8 cellular contexts compared by ENCODE assay signal in genomic region chr11:72069787-72070251, GRCh38. TPM values are rescaled to one million over a fixed set of nuclear protein-coding genes. Genes with fewer than 3 reads are reported as not detected.
A peak's percentile ranks its signal among the peaks of the same experiment; 100 is the strongest.
DNase-seq lines count a peak whose midpoint lies in the region; ATAC-seq and TF ChIP-seq lines count a peak whose summit lies in the region.

No MANE protein-coding gene starts in this region.

- H3K27me3 ChIP-seq in PC-3 (ENCODE audit: low read length): no peaks in the 10 kb centered on the region

- H3K9me2 ChIP-seq in PC-3 (replicated peaks; ENCODE audit: low read length): no peaks in the 10 kb centered on the region

- ATAC-seq in GM21825 (IDR thresholded peaks at IDR 0.05; ENCODE audit: unreplicated experiment): peak; percentile 69
- ATAC-seq in PC-3: peak; percentile 94

- TF ChIP-seq CTCF in CD14-positive monocyte (IDR thresholded peaks at IDR 0.05) (no peak), PC-3 (conservative IDR thresholded peaks at IDR 0.05; ENCODE audit: low read depth, low read length) (no peak), type B pancreatic cell (conservative IDR thresholded peaks at IDR 0.05) (no peak)

- H3K9me3 Mint-ChIP-seq in CD14-positive monocyte (no peaks in the 10 kb centered on the region), type B pancreatic cell (no peaks in the 10 kb centered on the region)
- no peaks in the 10 kb centered on the region for H3K9me3 Mint-ChIP-seq in dendritic cell treated with granulocyte-macrophage colony-stimulating factor and Interleukin-4, amounts not matched to agents 40 ng/mL and 50 ng/mL, for 4 days

- H3K79me2 ChIP-seq in PC-3 (ENCODE audit: low read length): peaks cover 92% of the 10 kb centered on the region

- H3K27me3 Mint-ChIP-seq in CD14-positive monocyte (ENCODE audit: low read depth in 3 of 3): no peaks in the 10 kb centered on the region
- H3K27me3 Mint-ChIP-seq in dendritic cell treated with granulocyte-macrophage colony-stimulating factor and Interleukin-4, amounts not matched to agents 40 ng/mL and 50 ng/mL, for 4 days: no peaks in the 10 kb centered on the region
- no peaks in the 10 kb centered on the region for H3K27me3 Mint-ChIP-seq in type B pancreatic cell

- H3K9me3 ChIP-seq in PC-3 (ENCODE audit: low read length): no peaks in the 10 kb centered on the region

- CTCF ChIA-PET in PC-3 (lab: Charles Lee): no interaction called here

- H2AFZ ChIP-seq in PC-3 (ENCODE audit: low read length): 0 out of 2 replicates have a peak overlapping the region, but pooled peaks have one; percentile 17

- H3K27ac Mint-ChIP-seq in CD14-positive monocyte (peak overlapping the region; percentile 97 to 99 (median 99)), type B pancreatic cell (peak overlapping the region; percentile 28)
- peak overlapping the region; percentile 97 for H3K27ac Mint-ChIP-seq in dendritic cell treated with granulocyte-macrophage colony-stimulating factor and Interleukin-4, amounts not matched to agents 40 ng/mL and 50 ng/mL, for 4 days

- H3K27ac ChIP-seq in PC-3 (ENCODE audit: low read length): peak overlapping the region; percentile 61

- intact Hi-C loops in CD14-positive monocyte (cut with micrococcal nuclease) (loop anchor here in 1 of 2 donors (2.0 to 5.0 kb wide), 2 partner anchors 21 to 38 kb away; no protein-coding TSS in a partner anchor), PC-3 (cut with micrococcal nuclease) (no loop called here)
- intact Hi-C loops in dendritic cell treated with granulocyte-macrophage colony-stimulating factor and Interleukin-4, amounts not matched to agents 40 ng/mL and 50 ng/mL, for 4 days (cut with micrococcal nuclease): no loop called here

- peak overlapping the region; percentile 56 to 92 for H3K4me3 Mint-ChIP-seq in CD14-positive monocyte
- peak overlapping the region; percentile 62 for H3K4me3 Mint-ChIP-seq in dendritic cell treated with granulocyte-macrophage colony-stimulating factor and Interleukin-4, amounts not matched to agents 40 ng/mL and 50 ng/mL, for 4 days
- no peak overlapping the region for H3K4me3 Mint-ChIP-seq in type B pancreatic cell

- DNase-seq in CD14-positive monocyte (ENCODE audit: low spot score) (peak; percentile 91), PC-3 (peak; percentile 90), medulla oblongata (ENCODE audit: extremely low spot score) (peak; percentile 80), type B pancreatic cell (ENCODE audit: extremely low spot score, unreplicated experiment) (no peak)
- no peak for DNase-seq in stimulated activated CD4-positive, alpha-beta T cell treated with anti-CD3 and anti-CD28 coated beads, Interleukin-2, amount 100 ng/mL, for 48 hours
- no peak for DNase-seq in stimulated activated naive CD4-positive, alpha-beta T cell treated with Interleukin-2 at 50 U/mL for 16 hours (lab: John Stamatoyannopoulos, UW)

- peaks cover 31% of the 10 kb centered on the region; the same call in 1 of the 2 replicates for H3K36me3 ChIP-seq in PC-3 (ENCODE audit: low read depth, low read length)

- POLR2A ChIA-PET in PC-3 (lab: Charles Lee; ENCODE audit: unreplicated experiment): interaction anchor here (0.8 kb wide), 1 partner anchor 29 kb away, joined by 4 read pairs; no protein-coding TSS in a partner anchor

- peaks cover 45% of the 10 kb centered on the region for H3K4me1 ChIP-seq in PC-3 (ENCODE audit: insufficient read depth, low read length)

- no peaks in the 10 kb centered on the region for H3F3A ChIP-seq in PC-3 (ENCODE audit: low read length, unreplicated experiment)

- H3K4me1 Mint-ChIP-seq in CD14-positive monocyte (peaks cover 60% of the 10 kb centered on the region), type B pancreatic cell (ENCODE audit: unreplicated experiment) (peaks cover 48% of the 10 kb centered on the region)
- peaks cover 73% of the 10 kb centered on the region for H3K4me1 Mint-ChIP-seq in dendritic cell treated with granulocyte-macrophage colony-stimulating factor and Interleukin-4, amounts not matched to agents 40 ng/mL and 50 ng/mL, for 4 days (ENCODE audit: low read depth)

- peaks cover 21% of the 10 kb centered on the region; the same call in 1 of the 2 replicates for H4K20me1 ChIP-seq in PC-3 (ENCODE audit: low read length)

- H3K4me3 ChIP-seq in PC-3 (ENCODE audit: low read length): peak overlapping the region; percentile 26; the same call in 1 of the 2 replicates

- H3K4me2 ChIP-seq in PC-3 (ENCODE audit: low read length): peak overlapping the region; percentile 68

- BruUV-seq in PC-3 (replicated peaks; lab: Mats Ljungman, UMichigan): no TSS peak

- peak overlapping the region; percentile 30; the same call in 1 of the 2 replicates for H3K9ac ChIP-seq in PC-3 (ENCODE audit: low read length)

- H3K36me3 Mint-ChIP-seq in CD14-positive monocyte (peaks cover 13 to 22% of the 10 kb centered on the region in 2 donors), type B pancreatic cell (peaks cover 20% of the 10 kb centered on the region)
- peaks cover 32% of the 10 kb centered on the region for H3K36me3 Mint-ChIP-seq in dendritic cell treated with granulocyte-macrophage colony-stimulating factor and Interleukin-4, amounts not matched to agents 40 ng/mL and 50 ng/mL, for 4 days (ENCODE audit: low read depth)

RNA-seq across cellular contexts. Expression of gene NUMA1, which starts 10.5 kb away (rescaled TPM):
- polyA plus RNA-seq in CD14-positive monocyte: 10 to 100 TPM in 1 of 2 donors, 1 to 10 TPM in 1; 4.1 to 12.4 TPM
- total RNA-seq in PC-3 (2014; rRNA removed) (145 and 202 TPM in 2 replicates), type B pancreatic cell (ENCODE audit: low replicate concordance) (183 and 225 TPM in 2 replicates)

RNA-seq across cellular contexts. Expression of gene LRRC51, which starts 10.8 kb away (rescaled TPM):
- polyA plus RNA-seq in CD14-positive monocyte: 1 to 10 TPM; 1.6 to 1.9 TPM
- total RNA-seq in PC-3 (2014; rRNA removed) (5.8 and 6.6 TPM in 2 replicates), type B pancreatic cell (ENCODE audit: low replicate concordance) (7.9 and 14.7 TPM in 2 replicates)

RNA-seq across cellular contexts. Expression of gene LAMTOR1, which starts 33.3 kb away (rescaled TPM):
- polyA plus RNA-seq in CD14-positive monocyte: 100 to 1,000 TPM; 256 to 292 TPM
- total RNA-seq in PC-3 (2014; rRNA removed) (160 and 169 TPM in 2 replicates), type B pancreatic cell (ENCODE audit: low replicate concordance) (73.0 and 93.8 TPM in 2 replicates)

RNA-seq across cellular contexts. Expression of gene TOMT, which starts 35.9 kb away (rescaled TPM):
- not detected for polyA plus RNA-seq in CD14-positive monocyte
- total RNA-seq in PC-3 (2014; rRNA removed): not detected in 2 replicates
- total RNA-seq in type B pancreatic cell (ENCODE audit: low replicate concordance): not detected in 2 replicates

RNA-seq across cellular contexts. Expression of gene ANAPC15, which starts 42.7 kb away (rescaled TPM):
- 100 to 1,000 TPM in 1 of 2 donors, 10 to 100 TPM in 1; 94.8 to 112 TPM for polyA plus RNA-seq in CD14-positive monocyte
- total RNA-seq in PC-3 (2014; rRNA removed) (65.4 and 68.8 TPM in 2 replicates), type B pancreatic cell (ENCODE audit: low replicate concordance) (45.5 and 47.9 TPM in 2 replicates)

Comparison
In these comparisons a context has a peak if more than half of its experiments do, and no peak if none do; other contexts are left out.
1. DNase-seq: peak in CD14-positive monocyte (single experiment), PC-3 (single experiment) and medulla oblongata (single experiment); none in type B pancreatic cell (single experiment), stimulated activated CD4-positive, alpha-beta T cell treated with anti-CD3 and anti-CD28 coated beads, Interleukin-2, amount 100 ng/mL, for 48 hours (0 of 2) and stimulated activated naive CD4-positive, alpha-beta T cell treated with Interleukin-2 at 50 U/mL for 16 hours (single experiment).
2. H3K27ac Mint-ChIP-seq: peak in every context shown above with its lines; median percentile 99 in CD14-positive monocyte; 97 in dendritic cell treated with granulocyte-macrophage colony-stimulating factor and Interleukin-4, amounts not matched to agents 40 ng/mL and 50 ng/mL, for 4 days; 28 in type B pancreatic cell.